10 cellular contexts compared by ENCODE assay signal in genomic region chr16:4514606-4515005, GRCh38. TPM values are rescaled to one million over a fixed set of nuclear protein-coding genes. Genes with fewer than 3 reads are reported as not detected.
DNase-seq lines count a peak whose midpoint lies in the region; ATAC-seq and TF ChIP-seq lines count a peak whose summit lies in the region.
"Had no signal": no experiment of that assay in that cellular context is flagged by ENCODE, and none has a peak within 500 bp of the region (broad histone marks: within the 10 kb centered on the region; RNA-seq: fewer than 3 reads in every experiment).

No MANE protein-coding gene starts in this region.

- ATAC-seq in lower lobe of right lung (peak in 1 of 2 donors; percentile 7), HG02763 (IDR thresholded peaks at IDR 0.05; ENCODE audit: unreplicated experiment) (no peak), foreskin keratinocyte (no peak)

- H3K9me3 Mint-ChIP-seq in activated CD4-positive, alpha-beta T cell treated with anti-CD3 and anti-CD28 coated beads, Interleukin-2, amount 10 ng/mL, durations not matched to agents 7 days and 5 days = no peaks in the 10 kb centered on the region

- no peak overlapping the region for H3K4me3 ChIP-seq in lower lobe of right lung
- H3K4me3 ChIP-seq in suprapubic skin = no peak overlapping the region

- CTCF ChIA-PET in activated CD4-positive, alpha-beta T cell treated with anti-CD3 and anti-CD28 coated beads, Interleukin-2, amount 10 ng/mL, durations not matched to agents 7 days and 5 days (lab: Charles Lee) = interaction anchor here (0.7 to 2.5 kb wide), 8 partner anchors 9 to 109 kb away, joined by 3 to 23 read pairs (median 4); partner anchors contain the start of gene HMOX2

- no peak for TF ChIP-seq POLR2A in suprapubic skin (IDR thresholded peaks at IDR 0.05)

- H3K27me3 Mint-ChIP-seq in activated CD4-positive, alpha-beta T cell treated with anti-CD3 and anti-CD28 coated beads, Interleukin-2, amount 10 ng/mL, durations not matched to agents 7 days and 5 days = no peaks in the 10 kb centered on the region

- H3K9me3 ChIP-seq in lower lobe of right lung (no peaks in the 10 kb centered on the region), suprapubic skin (no peaks in the 10 kb centered on the region)

- intact Hi-C loops in lower lobe of right lung (cut with DNase I) = no loop called here

- no peak for DNase-seq in activated CD4-positive, alpha-beta T cell treated with anti-CD3 and anti-CD28 coated beads, Interleukin-2, amount 10 ng/mL, durations not matched to agents 7 days and 5 days
- DNase-seq in activated CD4-positive, alpha-beta T cell treated with anti-CD3 and anti-CD28 coated beads, Interleukin-2, amount 50 U/mL, for 48 hours = no peak
- DNase-seq in lower lobe of right lung (no peak), suprapubic skin (ENCODE audit: low spot score in 2 of 2) (no peak), RKO (ENCODE audit: low spot score) (no peak), foreskin keratinocyte (no peak)
- DNase-seq: NCI-H82 had no signal

- H3K27me3 ChIP-seq in lower lobe of right lung (ENCODE audit: low read depth) (no peaks in the 10 kb centered on the region), suprapubic skin (no peaks in the 10 kb centered on the region), foreskin keratinocyte (no peaks in the 10 kb centered on the region)

- peak overlapping the region; percentile 89 for H3K27ac Mint-ChIP-seq in activated CD4-positive, alpha-beta T cell treated with anti-CD3 and anti-CD28 coated beads, Interleukin-2, amount 10 ng/mL, durations not matched to agents 7 days and 5 days

- peak overlapping the region; percentile 51 for H3K4me3 Mint-ChIP-seq in activated CD4-positive, alpha-beta T cell treated with anti-CD3 and anti-CD28 coated beads, Interleukin-2, amount 10 ng/mL, durations not matched to agents 7 days and 5 days

- peaks cover 40% of the 10 kb centered on the region for H3K36me3 ChIP-seq in lower lobe of right lung
- peaks cover 35% of the 10 kb centered on the region for H3K36me3 ChIP-seq in suprapubic skin

- H3K27ac ChIP-seq in angular gyrus (ENCODE audit: low read depth, low read length) (peak overlapping the region; percentile 64), lower lobe of right lung (peak overlapping the region; percentile 44), suprapubic skin (peak overlapping the region; percentile 51), foreskin keratinocyte (no peak overlapping the region)

- POLR2A ChIA-PET in activated CD4-positive, alpha-beta T cell treated with anti-CD3 and anti-CD28 coated beads, Interleukin-2, amount 10 ng/mL, durations not matched to agents 7 days and 5 days (lab: Charles Lee) = interaction anchor here (0.6 kb wide), 1 partner anchor 10 kb away, joined by 4 read pairs; no protein-coding TSS in a partner anchor

- H3K36me3 Mint-ChIP-seq in activated CD4-positive, alpha-beta T cell treated with anti-CD3 and anti-CD28 coated beads, Interleukin-2, amount 10 ng/mL, durations not matched to agents 7 days and 5 days (ENCODE audit: low read depth) = peaks cover 26% of the 10 kb centered on the region

- H3K4me1 Mint-ChIP-seq in activated CD4-positive, alpha-beta T cell treated with anti-CD3 and anti-CD28 coated beads, Interleukin-2, amount 10 ng/mL, durations not matched to agents 7 days and 5 days = peaks cover 53% of the 10 kb centered on the region

- no peak for TF ChIP-seq EP300 in suprapubic skin (IDR thresholded peaks at IDR 0.05)

- H3K4me1 ChIP-seq in lower lobe of right lung (peaks cover 49% of the 10 kb centered on the region), suprapubic skin (peaks cover 53% of the 10 kb centered on the region), foreskin keratinocyte (no peaks in the 10 kb centered on the region)

- 36% methylated on average over 7 of the region's 7 CpGs for whole genome bisulfite sequencing in suprapubic skin

- TF ChIP-seq CTCF in lower lobe of right lung (IDR thresholded peaks at IDR 0.05) (no peak), suprapubic skin (IDR thresholded peaks at IDR 0.05) (no peak), foreskin keratinocyte (conservative IDR thresholded peaks at IDR 0.05) (no peak)

RNA-seq across cellular contexts. Expression of gene CDIP1, which starts 24.0 kb away (rescaled TPM):
- 10 to 100 TPM; 44.2 to 45.2 TPM for total RNA-seq in activated CD4-positive, alpha-beta T cell treated with anti-CD3 and anti-CD28 coated beads, Interleukin-2, amount 10 ng/mL, durations not matched to agents 7 days and 5 days
- 21.1 TPM for total RNA-seq in lower lobe of right lung
- 10 to 100 TPM; 14.7 to 30.0 (median 21.3) TPM for total RNA-seq in suprapubic skin
- total RNA-seq in foreskin keratinocyte = 45.2 and 46.3 TPM in 2 replicates
- polyA plus RNA-seq in foreskin keratinocyte = 50.2 and 52.6 TPM in 2 replicates

RNA-seq across cellular contexts. Expression of gene HMOX2, which starts 38.4 kb away (rescaled TPM):
- 100 to 1,000 TPM in 1 of 2 experiments, 10 to 100 TPM in 1; 86.3 to 107 TPM for total RNA-seq in activated CD4-positive, alpha-beta T cell treated with anti-CD3 and anti-CD28 coated beads, Interleukin-2, amount 10 ng/mL, durations not matched to agents 7 days and 5 days
- total RNA-seq in lower lobe of right lung (53.8 TPM), suprapubic skin (10 to 100 TPM; 43.6 to 64.3 (median 52.7) TPM), foreskin keratinocyte (140 and 152 TPM in 2 replicates)
- polyA plus RNA-seq in foreskin keratinocyte = 200 and 221 TPM in 2 replicates

RNA-seq across cellular contexts. Expression of gene NMRAL1, which starts 40.2 kb away (rescaled TPM):
- total RNA-seq in activated CD4-positive, alpha-beta T cell treated with anti-CD3 and anti-CD28 coated beads, Interleukin-2, amount 10 ng/mL, durations not matched to agents 7 days and 5 days = 10 to 100 TPM; 34.0 to 35.9 TPM
- total RNA-seq in lower lobe of right lung = 43.5 TPM
- total RNA-seq in suprapubic skin = 10 to 100 TPM; 52.7 to 72.3 (median 61.6) TPM
- 75.5 and 75.9 TPM in 2 replicates for total RNA-seq in foreskin keratinocyte
- polyA plus RNA-seq in foreskin keratinocyte = 81.9 and 83.9 TPM in 2 replicates

RNA-seq across cellular contexts. Expression of gene C16orf96, which starts 41.5 kb away (rescaled TPM):
- total RNA-seq in activated CD4-positive, alpha-beta T cell treated with anti-CD3 and anti-CD28 coated beads, Interleukin-2, amount 10 ng/mL, durations not matched to agents 7 days and 5 days = under 1 TPM; 0.21 to 0.22 TPM
- total RNA-seq in lower lobe of right lung (0.21 TPM), suprapubic skin (1 to 10 TPM in 1 of 4 donors, under 1 TPM in 3; 0.15 to 1.2 (median 0.33) TPM), foreskin keratinocyte (not detected in 2 replicates)
- polyA plus RNA-seq in foreskin keratinocyte = not detected in 2 replicates
- total RNA-seq: A673 had no signal
